In genomic region chr5:62718368-62718767, GRCh38 we compare ENCODE assay signal across 1 cellular context.
TF ChIP-seq lines count a peak whose summit lies in the region.

No MANE protein-coding gene starts in this region.

TF ChIP-seq in K562, 482 proteins besides CTCF, POLR2A, EP300 and RAD21 (continued from another document):
- no peak for TF ChIP-seq ZNF449 (CRISPR knock-in tag; IDR thresholded peaks at IDR 0.05)
- TF ChIP-seq EHMT2 (IDR thresholded peaks at IDR 0.05), result no peak
- TF ChIP-seq ZNF146 (CRISPR knock-in tag; IDR thresholded peaks at IDR 0.05; ENCODE audit: unreplicated experiment), result no peak
- TF ChIP-seq C11orf30 (IDR thresholded peaks at IDR 0.05; ENCODE audit: low read depth), result no peak
- TF ChIP-seq ZNF174 (CRISPR knock-in tag; IDR thresholded peaks at IDR 0.05), result no peak
- no peak for TF ChIP-seq SRSF9 (IDR thresholded peaks at IDR 0.05; ENCODE audit: borderline replicate concordance, low read depth, low read length)
- no peak for TF ChIP-seq ZNF212 (CRISPR knock-in tag; IDR thresholded peaks at IDR 0.05)
